ENCODE assay signal across 8 cellular contexts in genomic region chr22:38310518-38311330, GRCh38. TPM values are rescaled to one million over a fixed set of nuclear protein-coding genes. Genes with fewer than 3 reads are reported as not detected.
A peak's percentile ranks its signal among the peaks of the same experiment; 100 is the strongest.
DNase-seq lines count a peak whose midpoint lies in the region; ATAC-seq and TF ChIP-seq lines count a peak whose summit lies in the region.

No MANE protein-coding gene starts in this region.

- no peaks in the 10 kb centered on the region for H3K27me3 ChIP-seq in sigmoid colon

- peak overlapping the region; percentile 76 for H3K27ac Mint-ChIP-seq in activated CD4-positive, alpha-beta memory T cell treated with anti-CD3 and anti-CD28 coated beads for 36 hours

- TF ChIP-seq POLR2A in sigmoid colon (IDR thresholded peaks at IDR 0.05) = no peak

- no peaks in the 10 kb centered on the region for H3K27me3 Mint-ChIP-seq in activated CD4-positive, alpha-beta memory T cell treated with anti-CD3 and anti-CD28 coated beads for 36 hours

- DNase-seq in EL (peak; percentile 44), fibroblast of the aortic adventitia (ENCODE audit: low read depth) (peak; percentile 14), sigmoid colon (peak; percentile 80), NOMO-1 treated with DMSO at 0.1 percent for 48 hours (lab: John Stamatoyannopoulos, UW; ENCODE audit: unreplicated experiment) (no peak), DMS153 (lab: John Stamatoyannopoulos, UW) (no peak)
- peak; percentile 18 for DNase-seq in activated CD4-positive, alpha-beta memory T cell treated with anti-CD3 and anti-CD28 coated beads for 36 hours

- H3K4me3 ChIP-seq in fibroblast of the aortic adventitia (ENCODE audit: low read depth, low read length) (peak overlapping the region; percentile 22), sigmoid colon (peak overlapping the region in 1 of 4 donors; percentile 8)

- peaks cover 0 to 96% (median 89%) of the 10 kb centered on the region in 4 donors for H3K4me1 ChIP-seq in sigmoid colon

- H3K4me1 Mint-ChIP-seq in activated CD4-positive, alpha-beta memory T cell treated with anti-CD3 and anti-CD28 coated beads for 36 hours (ENCODE audit: low read depth) = peaks cover 67% of the 10 kb centered on the region

- TF ChIP-seq EP300 in sigmoid colon (IDR thresholded peaks at IDR 0.05) = no peak

- CTCF ChIA-PET in activated CD4-positive, alpha-beta memory T cell treated with anti-CD3 and anti-CD28 coated beads for 36 hours (lab: Charles Lee) = no interaction called here

- H3K9me3 ChIP-seq in sigmoid colon = no peaks in the 10 kb centered on the region

- peaks cover 11% of the 10 kb centered on the region for H3K36me3 Mint-ChIP-seq in activated CD4-positive, alpha-beta memory T cell treated with anti-CD3 and anti-CD28 coated beads for 36 hours

- POLR2A ChIA-PET in activated CD4-positive, alpha-beta memory T cell treated with anti-CD3 and anti-CD28 coated beads for 36 hours (lab: Charles Lee) = no interaction called here

- TF ChIP-seq CTCF in fibroblast of the aortic adventitia (IDR thresholded peaks at IDR 0.05; ENCODE audit: insufficient read depth, low read length) (no peak), sigmoid colon (IDR thresholded peaks at IDR 0.05) (no peak)

- WGBS in sigmoid colon, 2 donors = 78 to 80% methylated on average over 18 of the region's 18 CpGs

- peak overlapping the region; percentile 96 to 99 (median 98) for H3K27ac ChIP-seq in sigmoid colon

- peaks cover 0 to 11% (median 3%) of the 10 kb centered on the region in 4 donors for H3K36me3 ChIP-seq in sigmoid colon

- H3K4me3 Mint-ChIP-seq in activated CD4-positive, alpha-beta memory T cell treated with anti-CD3 and anti-CD28 coated beads for 36 hours = no peak overlapping the region

- no peak for ATAC-seq in GM19463 (IDR thresholded peaks at IDR 0.05; ENCODE audit: unreplicated experiment)
- ATAC-seq in HG02884 (IDR thresholded peaks at IDR 0.05; ENCODE audit: unreplicated experiment) = no peak

- H3K9me3 Mint-ChIP-seq in activated CD4-positive, alpha-beta memory T cell treated with anti-CD3 and anti-CD28 coated beads for 36 hours = no peaks in the 10 kb centered on the region

- intact Hi-C loops in activated CD4-positive, alpha-beta memory T cell treated with anti-CD3 and anti-CD28 coated beads for 36 hours (cut with micrococcal nuclease) = no loop called here
- intact Hi-C loops in sigmoid colon (cut with DNase I) = no loop called here

RNA-seq across cellular contexts. Expression of gene CSNK1E, which starts 6.5 kb away (rescaled TPM):
- total RNA-seq in activated CD4-positive, alpha-beta memory T cell treated with anti-CD3 and anti-CD28 coated beads for 36 hours = 100 to 1,000 TPM; 104 to 105 TPM
- total RNA-seq in fibroblast of the aortic adventitia (ENCODE audit: low replicate concordance) = 31.5 and 94.7 TPM in 2 replicates
- total RNA-seq in sigmoid colon = 100 to 1,000 TPM in 1 of 4 donors, 10 to 100 TPM in 3; 60.6 to 116 (median 73.3) TPM
- polyA plus RNA-seq in sigmoid colon = 10 to 100 TPM; 33.6 to 82.8 (median 35.1) TPM

RNA-seq across cellular contexts. Expression of gene TMEM184B, which starts 37.9 kb away (rescaled TPM):
- 10 to 100 TPM; 24.4 to 26.6 TPM for total RNA-seq in activated CD4-positive, alpha-beta memory T cell treated with anti-CD3 and anti-CD28 coated beads for 36 hours
- 20.2 and 46.0 TPM in 2 replicates for total RNA-seq in fibroblast of the aortic adventitia (ENCODE audit: low replicate concordance)
- 10 to 100 TPM; 42.6 to 96.4 (median 68.1) TPM for total RNA-seq in sigmoid colon
- 10 to 100 TPM in 1 of 3 donors, 1 to 10 TPM in 2; 7.2 to 34.3 (median 8.1) TPM for polyA plus RNA-seq in sigmoid colon

Comparison
In these comparisons a context has a peak if more than half of its experiments do, and no peak if none do; other contexts are left out.
1. DNase-seq: peak in EL (single experiment), activated CD4-positive, alpha-beta memory T cell treated with anti-CD3 and anti-CD28 coated beads for 36 hours (single experiment), fibroblast of the aortic adventitia (single experiment) and sigmoid colon (single experiment); none in NOMO-1 treated with DMSO at 0.1 percent for 48 hours (single experiment) and DMS153 (single experiment).